19 cellular contexts compared by ENCODE assay signal in the genomic region with DNA sequence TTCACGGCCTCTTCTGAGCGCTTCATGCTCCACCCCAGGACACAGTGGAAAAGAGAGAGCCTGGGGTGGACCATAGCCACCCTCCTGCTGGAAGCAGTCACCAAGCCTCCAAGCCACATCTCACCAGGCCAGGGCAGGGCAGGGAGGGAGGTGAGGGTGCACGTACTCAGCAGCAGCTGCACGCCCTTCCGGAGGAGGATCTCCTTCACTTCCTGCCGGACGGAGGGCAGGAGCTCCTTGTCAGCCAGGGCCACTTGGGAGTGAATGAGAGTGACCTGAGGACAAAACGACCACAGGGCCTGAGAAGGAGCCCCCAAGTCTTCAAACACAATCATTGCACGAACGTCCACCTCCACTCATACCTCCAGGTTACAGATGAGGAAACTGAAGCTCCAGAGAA. TPM values are rescaled to one million over a fixed set of nuclear protein-coding genes. Genes with fewer than 3 reads are reported as not detected.
A peak's percentile ranks its signal among the peaks of the same experiment; 100 is the strongest.
DNase-seq lines count a peak whose midpoint lies in the region; ATAC-seq and TF ChIP-seq lines count a peak whose summit lies in the region.
"Had no signal": no experiment of that assay in that cellular context is flagged by ENCODE, and none has a peak within 500 bp of the region (broad histone marks: within the 10 kb centered on the region; RNA-seq: fewer than 3 reads in every experiment).

No MANE protein-coding gene starts in this region.

- H3K27ac Mint-ChIP-seq in activated naive CD8-positive, alpha-beta T cell treated with anti-CD3 and anti-CD28 coated beads, Interleukin-2, amount 10 ng/mL, durations not matched to agents 7 days and 5 days: peak overlapping the region; percentile 46
- no peak overlapping the region for H3K27ac Mint-ChIP-seq in activated naive CD8-positive, alpha-beta T cell treated with anti-CD3 and anti-CD28 coated beads, Interleukin-2, amount 50 U/mL, for 24 hours
- H3K27ac Mint-ChIP-seq in neural progenitor cell: peak overlapping the region; percentile 30
- H3K27ac Mint-ChIP-seq: CD14-positive monocyte, IgD-negative memory B cell had no signal

- no peak overlapping the region for H2AFZ ChIP-seq in neural progenitor cell (replicated peaks)

- H3K4me1 Mint-ChIP-seq in activated naive CD8-positive, alpha-beta T cell treated with anti-CD3 and anti-CD28 coated beads, Interleukin-2, amount 10 ng/mL, durations not matched to agents 7 days and 5 days: peaks cover 7% of the 10 kb centered on the region
- peaks cover 4% of the 10 kb centered on the region for H3K4me1 Mint-ChIP-seq in activated naive CD8-positive, alpha-beta T cell treated with anti-CD3 and anti-CD28 coated beads, Interleukin-2, amount 50 U/mL, for 24 hours
- H3K4me1 Mint-ChIP-seq in neural progenitor cell: no peaks in the 10 kb centered on the region

- no peak overlapping the region for H3K4me2 ChIP-seq in neural progenitor cell
- H3K4me2 ChIP-seq: A549, BLaER1 had no signal

- intact Hi-C loops in spleen (cut with DNase I; ENCODE audit: low total_unique reads): no loop called here

- no peaks in the 10 kb centered on the region for H4K20me1 ChIP-seq in neural progenitor cell (ENCODE audit: low read depth)
- H4K20me1 ChIP-seq: BLaER1 had no signal

- H3K9me3 Mint-ChIP-seq in activated naive CD8-positive, alpha-beta T cell treated with anti-CD3 and anti-CD28 coated beads, Interleukin-2, amount 10 ng/mL, durations not matched to agents 7 days and 5 days: no peaks in the 10 kb centered on the region
- H3K9me3 Mint-ChIP-seq in activated naive CD8-positive, alpha-beta T cell treated with anti-CD3 and anti-CD28 coated beads, Interleukin-2, amount 50 U/mL, for 24 hours: no peaks in the 10 kb centered on the region
- H3K9me3 Mint-ChIP-seq in neural progenitor cell: no peaks in the 10 kb centered on the region
- H3K9me3 Mint-ChIP-seq: CD4-positive, alpha-beta memory T cell; IgD-negative memory B cell had no signal

- no peak for TF ChIP-seq POLR2A in spleen (IDR thresholded peaks at IDR 0.05)

- H3K27me3 ChIP-seq in neural progenitor cell: no peaks in the 10 kb centered on the region
- no peaks in the 10 kb centered on the region for H3K27me3 ChIP-seq in spleen (replicated peaks in 1 of 7)
- H3K27me3 ChIP-seq: BLaER1 had no signal

- H3K9ac ChIP-seq in neural progenitor cell: no peak overlapping the region
- H3K9ac ChIP-seq: BLaER1 had no signal

- no peaks in the 10 kb centered on the region for H3K79me2 ChIP-seq in neural progenitor cell (ENCODE audit: low read depth)

- H3K27me3 Mint-ChIP-seq in activated naive CD8-positive, alpha-beta T cell treated with anti-CD3 and anti-CD28 coated beads, Interleukin-2, amount 10 ng/mL, durations not matched to agents 7 days and 5 days: no peaks in the 10 kb centered on the region
- H3K27me3 Mint-ChIP-seq in activated naive CD8-positive, alpha-beta T cell treated with anti-CD3 and anti-CD28 coated beads, Interleukin-2, amount 50 U/mL, for 24 hours: no peaks in the 10 kb centered on the region
- H3K27me3 Mint-ChIP-seq in neural progenitor cell (ENCODE audit: insufficient read depth, low read depth): peaks cover 4% of the 10 kb centered on the region
- H3K27me3 Mint-ChIP-seq: CD4-positive, alpha-beta memory T cell; IgD-negative memory B cell had no signal

- H3K9me3 ChIP-seq in neural progenitor cell (ENCODE audit: low read depth): no peaks in the 10 kb centered on the region
- no peaks in the 10 kb centered on the region for H3K9me3 ChIP-seq in spleen
- H3K9me3 ChIP-seq: A549, BLaER1 had no signal

- ATAC-seq in activated naive CD8-positive, alpha-beta T cell treated with anti-CD3 and anti-CD28 coated beads, Interleukin-2, amount 10 ng/mL, durations not matched to agents 7 days and 5 days (ENCODE audit: low read depth): no peak
- no peak for ATAC-seq in activated naive CD8-positive, alpha-beta T cell treated with anti-CD3 and anti-CD28 coated beads, Interleukin-2, amount 50 U/mL, for 24 hours
- ATAC-seq in GM21390 (IDR thresholded peaks at IDR 0.05; ENCODE audit: unreplicated experiment): no peak
- ATAC-seq: HepG2 had no signal

- H3F3A ChIP-seq in neural progenitor cell (ENCODE audit: low read depth): no peaks in the 10 kb centered on the region

- H3K27ac ChIP-seq in neural progenitor cell (no peak overlapping the region), spleen (no peak overlapping the region)
- H3K27ac ChIP-seq: 22Rv1, A549, BLaER1 had no signal

- H3K4me3 ChIP-seq in neural progenitor cell (no peak overlapping the region), spleen (no peak overlapping the region)
- H3K4me3 ChIP-seq: A549, BLaER1 had no signal

- no peak for DNase-seq in activated naive CD8-positive, alpha-beta T cell treated with anti-CD3 and anti-CD28 coated beads, Interleukin-2, amount 10 ng/mL, durations not matched to agents 7 days and 5 days
- DNase-seq in activated naive CD8-positive, alpha-beta T cell treated with anti-CD3 and anti-CD28 coated beads, Interleukin-2, amount 50 U/mL, for 24 hours: no peak
- DNase-seq in neural progenitor cell (ENCODE audit: low spot score): no peak
- peak; percentile 64 for DNase-seq in spleen
- DNase-seq in AML-193 (lab: John Stamatoyannopoulos, UW): no peak
- no peak for DNase-seq in stimulated activated CD8-positive, alpha-beta memory T cell treated with anti-CD3 and anti-CD28 coated beads, Interleukin-4, amount 100 ng/mL, for 48 hours
- DNase-seq: CD4-positive, alpha-beta memory T cell; DMS153; DMS79 treated with DMSO at 0.1 percent for 48 hours; GF-D8; GOT3; H7 had no signal

- H3K4me1 ChIP-seq in neural progenitor cell (no peaks in the 10 kb centered on the region), spleen (peaks cover 0 to 13% (median 7%) of the 10 kb centered on the region in 6 donors)
- H3K4me1 ChIP-seq: A549 had no signal

- H3K36me3 Mint-ChIP-seq in activated naive CD8-positive, alpha-beta T cell treated with anti-CD3 and anti-CD28 coated beads, Interleukin-2, amount 10 ng/mL, durations not matched to agents 7 days and 5 days: peaks cover 3% of the 10 kb centered on the region
- peaks cover 11% of the 10 kb centered on the region for H3K36me3 Mint-ChIP-seq in activated naive CD8-positive, alpha-beta T cell treated with anti-CD3 and anti-CD28 coated beads, Interleukin-2, amount 50 U/mL, for 24 hours (ENCODE audit: low read depth)
- H3K36me3 Mint-ChIP-seq in neural progenitor cell: peaks cover 9% of the 10 kb centered on the region

- POLR2A ChIA-PET in activated naive CD8-positive, alpha-beta T cell treated with anti-CD3 and anti-CD28 coated beads, Interleukin-2, amount 10 ng/mL, durations not matched to agents 7 days and 5 days (lab: Charles Lee): interaction anchor here (1.6 kb wide), 1 partner anchor 25 kb away, joined by 4 read pairs; no protein-coding TSS in a partner anchor

- no peak overlapping the region for H3K4me3 Mint-ChIP-seq in activated naive CD8-positive, alpha-beta T cell treated with anti-CD3 and anti-CD28 coated beads, Interleukin-2, amount 10 ng/mL, durations not matched to agents 7 days and 5 days
- no peak overlapping the region for H3K4me3 Mint-ChIP-seq in activated naive CD8-positive, alpha-beta T cell treated with anti-CD3 and anti-CD28 coated beads, Interleukin-2, amount 50 U/mL, for 24 hours
- no peak overlapping the region for H3K4me3 Mint-ChIP-seq in neural progenitor cell
- H3K4me3 Mint-ChIP-seq: CD14-positive monocyte; CD4-positive, alpha-beta memory T cell; IgD-negative memory B cell had no signal

- H3K36me3 ChIP-seq in neural progenitor cell (no peaks in the 10 kb centered on the region), spleen (peaks cover 0 to 77% (median 22%) of the 10 kb centered on the region in 6 donors)

- WGBS in spleen, 5 donors: 72 to 84% (median 79%) methylated on average over 6 to 10 of the region's 10 CpGs

- no peak for TF ChIP-seq CTCF in neural progenitor cell (IDR thresholded peaks at IDR 0.05)
- no peak for TF ChIP-seq CTCF in spleen (IDR thresholded peaks at IDR 0.05 in 8 of 11, conservative IDR thresholded peaks at IDR 0.05 in 3 of 11)

RNA-seq across cellular contexts. Expression of gene AIFM2, which starts 15.0 kb away (rescaled TPM):
- total RNA-seq in activated naive CD8-positive, alpha-beta T cell treated with anti-CD3 and anti-CD28 coated beads, Interleukin-2, amount 10 ng/mL, durations not matched to agents 7 days and 5 days: 1 to 10 TPM; 7.3 to 7.9 TPM
- total RNA-seq in neural progenitor cell (ENCODE audit: low replicate concordance) (1.1 and 1.3 TPM in 2 replicates), spleen (1 to 10 TPM; 5.1 to 9.4 (median 8.7) TPM)
- 1 to 10 TPM; 4.3 to 6.2 (median 6.2) TPM for polyA plus RNA-seq in spleen

RNA-seq across cellular contexts. Expression of gene TYSND1, which starts 28.9 kb away (rescaled TPM):
- 10 to 100 TPM; 18.4 to 19.0 TPM for total RNA-seq in activated naive CD8-positive, alpha-beta T cell treated with anti-CD3 and anti-CD28 coated beads, Interleukin-2, amount 10 ng/mL, durations not matched to agents 7 days and 5 days
- total RNA-seq in neural progenitor cell (ENCODE audit: low replicate concordance) (7.7 and 17.4 TPM in 2 replicates), spleen (10 to 100 TPM; 14.1 to 20.3 (median 16.6) TPM)
- polyA plus RNA-seq in spleen: 10 to 100 TPM; 15.2 to 20.9 (median 19.2) TPM

RNA-seq across cellular contexts. Expression of gene SAR1A, which starts 52.7 kb away (rescaled TPM):
- 100 to 1,000 TPM; 131 to 134 TPM for total RNA-seq in activated naive CD8-positive, alpha-beta T cell treated with anti-CD3 and anti-CD28 coated beads, Interleukin-2, amount 10 ng/mL, durations not matched to agents 7 days and 5 days
- total RNA-seq in neural progenitor cell (ENCODE audit: low replicate concordance) (93.5 and 147 TPM in 2 replicates), spleen (100 to 1,000 TPM in 1 of 7 donors, 10 to 100 TPM in 6; 63.6 to 107 (median 79.5) TPM)
- 10 to 100 TPM; 27.3 to 33.2 (median 28.4) TPM for polyA plus RNA-seq in spleen
